In genomic region chr9:68427216-68427994, GRCh38 we compare ENCODE assay signal across 18 cellular contexts.
"Had no signal": no experiment of that assay in that cellular context is flagged by ENCODE, and none has a peak within 500 bp of the region (broad histone marks: within the 10 kb centered on the region; RNA-seq: fewer than 3 reads in every experiment).

No MANE protein-coding gene starts in this region.

- H3K36me3 Mint-ChIP-seq: naive thymus-derived CD4-positive, alpha-beta T cell had no signal

- H3K27ac ChIP-seq: body of pancreas, gastrocnemius medialis, testis had no signal

- H3K27me3 ChIP-seq: body of pancreas, gastrocnemius medialis, testis had no signal

- DNase-seq: activated B cell treated with CpG ODN at 0.5 μM for 24 hours; activated CD4-positive, alpha-beta T cell treated with anti-CD3 and anti-CD28 coated beads, Interleukin-2, amount 10 ng/mL, durations not matched to agents 24 days and 14 days; activated naive CD4-positive, alpha-beta T cell treated with anti-CD3 and anti-CD28 coated beads for 36 hours; body of pancreas; cerebellar nuclear complex; dorsolateral prefrontal cortex; gastrocnemius medialis; hippocampal formation; kidney glomerular epithelial cell; naive thymus-derived CD4-positive, alpha-beta T cell; nucleus accumbens; stimulated activated CD4-positive, alpha-beta T cell treated with anti-CD3 and anti-CD28 coated beads, Interleukin-4, amount 100 ng/mL, for 1 hour; stimulated activated CD8-positive, alpha-beta memory T cell treated with anti-CD3 and anti-CD28 coated beads, Interleukin-4, amount 100 ng/mL, for 48 hours; stimulated activated naive CD8-positive, alpha-beta T cell treated with anti-CD3 and anti-CD28 coated beads, Interleukin-15, Interleukin-2, amounts not matched to agents 100 U/mL and 50 U/mL, for 24 hours; T-helper 2 cell; testis had no signal

- H3K4me1 ChIP-seq: body of pancreas, testis had no signal

- H3K4me3 Mint-ChIP-seq: activated B cell treated with CpG ODN at 0.5 μM for 24 hours; activated CD4-positive, alpha-beta T cell treated with anti-CD3 and anti-CD28 coated beads, Interleukin-2, amount 10 ng/mL, durations not matched to agents 24 days and 14 days; activated naive CD4-positive, alpha-beta T cell treated with anti-CD3 and anti-CD28 coated beads for 36 hours; naive thymus-derived CD4-positive, alpha-beta T cell had no signal

- H3K9me3 ChIP-seq: body of pancreas, gastrocnemius medialis, testis had no signal

- H3K36me3 ChIP-seq: gastrocnemius medialis had no signal

- H3K27ac Mint-ChIP-seq: activated B cell treated with CpG ODN at 0.5 μM for 24 hours; activated CD4-positive, alpha-beta T cell treated with anti-CD3 and anti-CD28 coated beads, Interleukin-2, amount 10 ng/mL, durations not matched to agents 24 days and 14 days; activated naive CD4-positive, alpha-beta T cell treated with anti-CD3 and anti-CD28 coated beads for 36 hours; naive thymus-derived CD4-positive, alpha-beta T cell; progenitor cell of endocrine pancreas had no signal

- H3K9me3 Mint-ChIP-seq: activated CD4-positive, alpha-beta T cell treated with anti-CD3 and anti-CD28 coated beads, Interleukin-2, amount 10 ng/mL, durations not matched to agents 24 days and 14 days had no signal

- H3K4me1 Mint-ChIP-seq: activated B cell treated with CpG ODN at 0.5 μM for 24 hours; activated CD4-positive, alpha-beta T cell treated with anti-CD3 and anti-CD28 coated beads, Interleukin-2, amount 10 ng/mL, durations not matched to agents 24 days and 14 days had no signal

- H3K4me3 ChIP-seq: body of pancreas, dorsolateral prefrontal cortex, gastrocnemius medialis, lung, testis had no signal

- ATAC-seq: body of pancreas; gastrocnemius medialis; naive thymus-derived CD4-positive, alpha-beta T cell; stimulated activated naive CD8-positive, alpha-beta T cell treated with anti-CD3 and anti-CD28 coated beads, Interleukin-15, Interleukin-2, amounts not matched to agents 100 U/mL and 50 U/mL, for 24 hours had no signal
